ENCODE assay signal across 28 cellular contexts in the genomic region with DNA sequence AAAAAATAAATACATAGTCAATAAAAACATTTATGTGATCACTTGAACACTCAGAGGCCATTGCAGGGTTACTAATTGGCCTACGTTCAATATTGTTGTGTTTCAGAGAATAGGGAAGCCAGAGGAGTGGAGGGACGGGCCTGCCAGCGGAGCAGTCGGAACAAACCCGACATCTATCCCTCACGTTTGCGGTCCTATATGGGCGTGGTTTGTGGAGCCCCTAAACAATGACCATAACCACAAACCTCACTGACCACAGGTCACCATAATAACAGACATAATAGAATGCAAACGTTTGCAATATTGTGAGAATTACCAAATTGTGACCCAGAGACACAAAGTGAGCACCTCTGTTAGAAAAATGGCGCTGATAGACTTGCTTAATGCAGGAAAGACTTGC.
"Had no signal": no experiment of that assay in that cellular context is flagged by ENCODE, and none has a peak within 500 bp of the region (broad histone marks: within the 10 kb centered on the region; RNA-seq: fewer than 3 reads in every experiment).

No MANE protein-coding gene starts in this region.

- H3K4me3 ChIP-seq: cardiac muscle cell, K562, Peyer's patch had no signal

- H3K9me3 Mint-ChIP-seq: activated naive CD4-positive, alpha-beta T cell treated with anti-CD3 and anti-CD28 coated beads for 36 hours; activated T-cell treated with anti-CD3 and anti-CD28 coated beads, Interleukin-2, amount 50 U/mL, for 24 hours; activated T-helper 1 cell treated with anti-CD3 and anti-CD28 coated beads, Interleukin-12 subunit alpha, Interleukin-12 subunit beta, Interleukin-2, Interleukin-4 antibody, amounts not matched to agents 30 ng/mL and 10 ng/mL and 1 ng/mL, durations not matched to agents 14 hours and 24 hours and 36 hours; WTC11 had no signal

- H3K36me3 Mint-ChIP-seq: activated naive CD8-positive, alpha-beta T cell; brain; WTC11 had no signal

- H3K4me3 Mint-ChIP-seq: activated CD8-positive, alpha-beta T cell treated with anti-CD3 and anti-CD28 coated beads, Interleukin-2, amount 10 ng/mL, durations not matched to agents 7 days and 5 days; activated naive CD4-positive, alpha-beta T cell treated with anti-CD3 and anti-CD28 coated beads for 36 hours; activated naive CD8-positive, alpha-beta T cell; activated T-cell treated with anti-CD3 and anti-CD28 coated beads, Interleukin-2, amount 50 U/mL, for 24 hours; activated T-helper 1 cell treated with anti-CD3 and anti-CD28 coated beads, Interleukin-12 subunit alpha, Interleukin-12 subunit beta, Interleukin-2, Interleukin-4 antibody, amounts not matched to agents 30 ng/mL and 10 ng/mL and 1 ng/mL, durations not matched to agents 14 hours and 24 hours and 36 hours; brain; T-helper 17 cell; WTC11 had no signal

- H3K4me1 ChIP-seq: Peyer's patch had no signal

- H3K36me3 ChIP-seq: cardiac muscle cell, Peyer's patch had no signal

- DNase-seq: activated CD4-positive, alpha-beta T cell treated with anti-CD3 and anti-CD28 coated beads for 48 hours; activated CD4-positive, alpha-beta T cell treated with anti-CD3 and anti-CD28 coated beads, Interleukin-2, amount 50 U/mL, for 4 hours; activated CD4-positive, CD25-positive, alpha-beta regulatory T cell treated with anti-CD3 and anti-CD28 coated beads, Interleukin-2, amount 50 U/mL, for 72 hours; activated CD8-positive, alpha-beta memory T cell treated with anti-CD3 and anti-CD28 coated beads, Interleukin-2, amount 50 U/mL, for 48 hours; activated CD8-positive, alpha-beta T cell treated with anti-CD3 and anti-CD28 coated beads, Interleukin-2, amount 10 ng/mL, durations not matched to agents 7 days and 5 days; activated effector memory CD4-positive, alpha-beta T cell treated with Interleukin-2 at 50 U/mL for 16 hours; activated naive CD4-positive, alpha-beta T cell treated with anti-CD3 and anti-CD28 coated beads for 36 hours; activated T-cell treated with anti-CD3 and anti-CD28 coated beads, Interleukin-2, amount 50 U/mL, for 24 hours; amygdala; cerebellar nuclear complex; Karpas-422; MM.1S; NCI-H1105; NCI-H1436; NCI-H1694 treated with DMSO at 0.1 percent for 48 hours; NCI-H2029 treated with DMSO at 0.1 percent for 48 hours; NCI-H510A treated with DMSO at 0.1 percent for 48 hours; NCI-H69; Peyer's patch; SHP77 treated with DMSO at 0.1 percent for 48 hours; T-helper 17 cell; T-helper 9 cell had no signal

- H3K27ac Mint-ChIP-seq: activated CD8-positive, alpha-beta T cell treated with anti-CD3 and anti-CD28 coated beads, Interleukin-2, amount 10 ng/mL, durations not matched to agents 7 days and 5 days; activated naive CD4-positive, alpha-beta T cell treated with anti-CD3 and anti-CD28 coated beads for 36 hours; activated naive CD8-positive, alpha-beta T cell; activated T-cell treated with anti-CD3 and anti-CD28 coated beads, Interleukin-2, amount 50 U/mL, for 24 hours; activated T-helper 1 cell treated with anti-CD3 and anti-CD28 coated beads, Interleukin-12 subunit alpha, Interleukin-12 subunit beta, Interleukin-2, Interleukin-4 antibody, amounts not matched to agents 30 ng/mL and 10 ng/mL and 1 ng/mL, durations not matched to agents 14 hours and 24 hours and 36 hours; brain; T-helper 17 cell; WTC11 had no signal

- H3K27me3 ChIP-seq: cardiac muscle cell, Peyer's patch had no signal

- H3K27ac ChIP-seq: cardiac muscle cell, Peyer's patch had no signal
